In the genomic region with DNA sequence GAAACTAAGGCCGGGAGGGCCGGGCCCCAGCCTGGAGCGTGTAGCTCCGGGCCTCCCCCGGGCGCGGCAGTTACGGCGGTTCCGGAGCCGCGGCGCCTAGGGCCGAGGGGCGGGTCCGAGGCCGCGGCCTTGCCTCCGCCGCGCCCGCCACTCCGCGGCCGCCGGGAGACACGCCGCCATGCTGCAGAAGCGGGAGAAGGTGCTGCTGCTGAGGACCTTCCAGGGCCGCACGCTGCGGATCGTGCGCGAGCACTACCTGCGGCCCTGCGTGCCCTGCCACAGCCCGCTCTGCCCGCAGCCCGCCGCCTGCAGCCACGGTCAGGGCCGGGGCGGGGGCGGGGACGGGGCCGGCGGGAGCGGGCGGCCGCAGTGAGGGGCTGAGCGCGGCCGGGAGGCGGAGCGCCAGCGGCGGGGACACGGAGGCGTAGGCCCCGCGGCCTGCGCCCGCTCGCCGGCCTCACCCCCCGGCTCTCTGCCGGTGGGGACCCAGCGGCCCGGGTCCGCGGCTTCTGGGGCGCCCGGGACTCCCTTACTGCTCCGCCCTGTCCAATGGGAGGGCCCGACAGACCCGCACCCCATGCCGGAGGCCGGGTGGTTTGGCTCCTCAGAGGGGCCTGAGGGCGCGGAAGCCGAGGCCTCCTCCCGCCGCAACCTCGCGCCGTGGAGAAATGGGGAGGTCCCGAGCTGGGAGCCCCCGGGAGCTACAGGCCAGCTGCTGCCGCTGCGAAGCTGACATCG, we compare ENCODE assay signal across 7 cellular contexts. TPM values are rescaled to one million over a fixed set of nuclear protein-coding genes. Genes with fewer than 3 reads are reported as not detected.
DNase-seq lines count a peak whose midpoint lies in the region; ATAC-seq and TF ChIP-seq lines count a peak whose summit lies in the region.

A gene (plus strand): TSS at position 150 of the 738 bp plus-strand sequence. CDS start 29 bp downstream, at position 179.

- peak; percentile 74 for TF ChIP-seq POLR2A in GM18505 (IDR thresholded peaks at IDR 0.05; ENCODE audit: borderline replicate concordance, extremely low read depth, insufficient read depth, insufficient read length)

- peak within 1 kb of the TSS; percentile 88 for H3K27ac ChIP-seq in cingulate gyrus (ENCODE audit: low read depth, low read length)

- peak; percentile 57 for ATAC-seq in GM18505 (IDR thresholded peaks at IDR 0.05; ENCODE audit: unreplicated experiment)
- ATAC-seq in HG02642 (IDR thresholded peaks at IDR 0.05; ENCODE audit: poor library complexity, unreplicated experiment): peak; percentile 72
- ATAC-seq in left lobe of liver: peak; percentile 90

- peak; percentile 57 for DNase-seq in NCI-H1417 treated with DMSO at 0.1 percent for 48 hours (lab: John Stamatoyannopoulos, UW)
- peak; percentile 28 to 41 for DNase-seq in activated CD4-positive, alpha-beta T cell treated with anti-CD3 and anti-CD28 coated beads for 24 hours (ENCODE audit: low read depth in 2 of 2)
- DNase-seq in left lobe of liver (ENCODE audit: low spot score): peak; percentile 73
- peak; percentile 54 for DNase-seq in stimulated activated CD4-positive, alpha-beta T cell treated with anti-CD3 and anti-CD28 coated beads, Interleukin-2, amount 100 ng/mL, for 48 hours

RNA-seq across cellular contexts. Expression of the gene that starts here (rescaled TPM):
- total RNA-seq in left lobe of liver: 27.2 TPM

Comparison
In these comparisons a context has a peak if more than half of its experiments do, and no peak if none do; other contexts are left out.
1. Peak in every context shown above with its lines: DNase-seq, ATAC-seq and H3K27ac ChIP-seq.